In genomic region chr1:116105996-116106395, GRCh38 we compare ENCODE assay signal across 26 cellular contexts. TPM values are rescaled to one million over a fixed set of nuclear protein-coding genes. Genes with fewer than 3 reads are reported as not detected.
"Had no signal": no experiment of that assay in that cellular context is flagged by ENCODE, and none has a peak within 500 bp of the region (broad histone marks: within the 10 kb centered on the region; RNA-seq: fewer than 3 reads in every experiment).

No MANE protein-coding gene starts in this region.

- H3K36me3 Mint-ChIP-seq: mesothelial cell of epicardium; naive thymus-derived CD4-positive, alpha-beta T cell had no signal

- H3K27me3 ChIP-seq: colonic mucosa, gastroesophageal sphincter, hepatocyte, ovary, suprapubic skin, tibial artery had no signal

- H3K4me2 ChIP-seq: hepatocyte, smooth muscle cell had no signal

- H3K27ac ChIP-seq: colonic mucosa, dorsolateral prefrontal cortex, gastroesophageal sphincter, hepatocyte, ovary, psoas muscle, suprapubic skin, tibial artery had no signal

- DNase-seq: activated CD4-positive, alpha-beta memory T cell treated with anti-CD3 and anti-CD28 coated beads, Interleukin-2, amount 10 ng/mL, durations not matched to agents 7 days and 5 days; activated CD4-positive, alpha-beta T cell treated with anti-CD3 and anti-CD28 coated beads, Interleukin-2, amount 10 ng/mL, durations not matched to agents 24 days and 14 days; activated CD4-positive, CD25-positive, alpha-beta regulatory T cell treated with anti-CD3 and anti-CD28 coated beads, Interleukin-2, amount 50 U/mL, for 72 hours; activated CD8-positive, alpha-beta memory T cell treated with anti-CD3 and anti-CD28 coated beads, Interleukin-2, amount 50 U/mL, for 48 hours; activated gamma-delta T cell treated with Interleukin-2 at 50 U/mL for 16 hours; activated naive CD4-positive, alpha-beta T cell treated with anti-CD3 and anti-CD28 coated beads, Interleukin-2, amount 50 U/mL, for 16 hours; activated T-cell treated with anti-CD3 and anti-CD28 coated beads, Interleukin-2, amount 50 U/mL, for 4 hours; amygdala; colonic mucosa; dorsolateral prefrontal cortex; effector memory CD4-positive, alpha-beta T cell; left colon; naive thymus-derived CD4-positive, alpha-beta T cell; ovary; psoas muscle; stimulated activated CD4-positive, alpha-beta T cell treated with anti-CD3 and anti-CD28 coated beads, Interleukin-1b, Interleukin-23, amount 100 ng/mL, for 48 hours; stimulated activated naive CD4-positive, alpha-beta T cell; T-helper 17 cell; T1000; tibial artery had no signal

- H3K4me3 Mint-ChIP-seq: activated CD4-positive, alpha-beta memory T cell treated with anti-CD3 and anti-CD28 coated beads, Interleukin-2, amount 10 ng/mL, durations not matched to agents 7 days and 5 days; activated CD4-positive, alpha-beta T cell treated with anti-CD3 and anti-CD28 coated beads, Interleukin-2, amount 10 ng/mL, durations not matched to agents 24 days and 14 days; activated T-cell treated with anti-CD3 and anti-CD28 coated beads, Interleukin-2, amount 50 U/mL, for 4 hours; activated T-helper 17 cell treated with anti-CD3 and anti-CD28 coated beads, Interleukin-2, amount 50 U/mL, for 72 hours; mesothelial cell of epicardium; naive thymus-derived CD4-positive, alpha-beta T cell; T-helper 17 cell had no signal

- ATAC-seq: activated T-cell treated with anti-CD3 and anti-CD28 coated beads, Interleukin-2, amount 50 U/mL, for 4 hours; activated T-helper 17 cell treated with anti-CD3 and anti-CD28 coated beads, Interleukin-2, amount 50 U/mL, for 72 hours; gastroesophageal sphincter; left colon; naive thymus-derived CD4-positive, alpha-beta T cell; psoas muscle; T-helper 17 cell had no signal

- H3K4me1 Mint-ChIP-seq: activated CD4-positive, alpha-beta memory T cell treated with anti-CD3 and anti-CD28 coated beads, Interleukin-2, amount 10 ng/mL, durations not matched to agents 7 days and 5 days; activated CD4-positive, alpha-beta T cell treated with anti-CD3 and anti-CD28 coated beads, Interleukin-2, amount 10 ng/mL, durations not matched to agents 24 days and 14 days; activated T-helper 17 cell treated with anti-CD3 and anti-CD28 coated beads, Interleukin-2, amount 50 U/mL, for 72 hours; naive thymus-derived CD4-positive, alpha-beta T cell had no signal

- H3K4me1 ChIP-seq: colonic mucosa, gastroesophageal sphincter, psoas muscle, tibial artery had no signal

- H3K27ac Mint-ChIP-seq: activated CD4-positive, alpha-beta memory T cell treated with anti-CD3 and anti-CD28 coated beads, Interleukin-2, amount 10 ng/mL, durations not matched to agents 7 days and 5 days; activated CD4-positive, alpha-beta T cell treated with anti-CD3 and anti-CD28 coated beads, Interleukin-2, amount 10 ng/mL, durations not matched to agents 24 days and 14 days; activated T-helper 17 cell treated with anti-CD3 and anti-CD28 coated beads, Interleukin-2, amount 50 U/mL, for 72 hours; mesothelial cell of epicardium; naive thymus-derived CD4-positive, alpha-beta T cell; T-helper 17 cell had no signal

- H3K9me3 ChIP-seq: colonic mucosa, gastroesophageal sphincter, ovary, psoas muscle, suprapubic skin, tibial artery had no signal

- H3K36me3 ChIP-seq: colonic mucosa, gastroesophageal sphincter, ovary, suprapubic skin, tibial artery had no signal

- H3K9me3 Mint-ChIP-seq: activated CD4-positive, alpha-beta memory T cell treated with anti-CD3 and anti-CD28 coated beads, Interleukin-2, amount 10 ng/mL, durations not matched to agents 7 days and 5 days; activated CD4-positive, alpha-beta T cell treated with anti-CD3 and anti-CD28 coated beads, Interleukin-2, amount 10 ng/mL, durations not matched to agents 24 days and 14 days; activated T-cell treated with anti-CD3 and anti-CD28 coated beads, Interleukin-2, amount 50 U/mL, for 4 hours; activated T-helper 17 cell treated with anti-CD3 and anti-CD28 coated beads, Interleukin-2, amount 50 U/mL, for 72 hours; mesothelial cell of epicardium had no signal

- H3K4me3 ChIP-seq: colonic mucosa, dorsolateral prefrontal cortex, gastroesophageal sphincter, hepatocyte, ovary, psoas muscle, smooth muscle cell, suprapubic skin, tibial artery had no signal

RNA-seq across cellular contexts. Expression of gene MAB21L3, which starts 5.2 kb away (rescaled TPM):
- total RNA-seq: activated CD4-positive, alpha-beta memory T cell treated with anti-CD3 and anti-CD28 coated beads, Interleukin-2, amount 10 ng/mL, durations not matched to agents 7 days and 5 days; activated CD4-positive, alpha-beta T cell treated with anti-CD3 and anti-CD28 coated beads, Interleukin-2, amount 10 ng/mL, durations not matched to agents 24 days and 14 days; activated T-cell treated with anti-CD3 and anti-CD28 coated beads, Interleukin-2, amount 50 U/mL, for 4 hours; activated T-helper 17 cell treated with anti-CD3 and anti-CD28 coated beads, Interleukin-2, amount 50 U/mL, for 72 hours; ovary; psoas muscle; T-helper 17 cell had no signal
